7 cellular contexts compared by ENCODE assay signal in genomic region chr2:65130440-65131175, GRCh38. TPM values are rescaled to one million over a fixed set of nuclear protein-coding genes. Genes with fewer than 3 reads are reported as not detected.
A peak's percentile ranks its signal among the peaks of the same experiment; 100 is the strongest.
DNase-seq lines count a peak whose midpoint lies in the region; ATAC-seq and FAIRE-seq lines count a peak whose summit lies in the region.

No MANE protein-coding gene starts in this region.

- H3K27me3 Mint-ChIP-seq in activated naive CD8-positive, alpha-beta T cell treated with anti-CD3 and anti-CD28 coated beads, Interleukin-2, amount 10 ng/mL, durations not matched to agents 7 days and 5 days, result peaks cover 2% of the 10 kb centered on the region
- H3K27me3 Mint-ChIP-seq in stimulated activated naive B cell treated with anti-CD40 and anti-IgM and Interleukin-4, amounts not matched to agents 10 μg/mL and 1 μg/mL and 100 μg/mL, for 72 hours, result no peaks in the 10 kb centered on the region

- H3K4me3 Mint-ChIP-seq in activated naive CD8-positive, alpha-beta T cell treated with anti-CD3 and anti-CD28 coated beads, Interleukin-2, amount 10 ng/mL, durations not matched to agents 7 days and 5 days, result peak overlapping the region; percentile 100
- H3K4me3 Mint-ChIP-seq in stimulated activated naive B cell treated with anti-CD40 and anti-IgM and Interleukin-4, amounts not matched to agents 10 μg/mL and 1 μg/mL and 100 μg/mL, for 72 hours, result peak overlapping the region; percentile 93 to 99

- H3K4me3 ChIP-seq in GM23248 (peak overlapping the region; percentile 72), iPS-15b (ENCODE audit: low read depth, low read length) (peak overlapping the region; percentile 91)

- H3K9ac ChIP-seq in GM23248 (peak overlapping the region; percentile 99), iPS-15b (ENCODE audit: low read depth, low read length) (peak overlapping the region; percentile 89)

- H3K27ac Mint-ChIP-seq in activated naive CD8-positive, alpha-beta T cell treated with anti-CD3 and anti-CD28 coated beads, Interleukin-2, amount 10 ng/mL, durations not matched to agents 7 days and 5 days, result peak overlapping the region; percentile 99
- peak overlapping the region; percentile 99 for H3K27ac Mint-ChIP-seq in stimulated activated naive B cell treated with anti-CD40 and anti-IgM and Interleukin-4, amounts not matched to agents 10 μg/mL and 1 μg/mL and 100 μg/mL, for 72 hours

- H2AFZ ChIP-seq in GM23248, result peak overlapping the region; percentile 75

- peaks cover 34% of the 10 kb centered on the region for H3K4me1 ChIP-seq in GM23248 (ENCODE audit: insufficient read depth)
- peaks cover 4% of the 10 kb centered on the region for H3K4me1 ChIP-seq in iPS-15b (ENCODE audit: control insufficient read depth, insufficient read depth, low read length)

- no peaks in the 10 kb centered on the region for H3K9me3 Mint-ChIP-seq in activated naive CD8-positive, alpha-beta T cell treated with anti-CD3 and anti-CD28 coated beads, Interleukin-2, amount 10 ng/mL, durations not matched to agents 7 days and 5 days
- no peaks in the 10 kb centered on the region for H3K9me3 Mint-ChIP-seq in stimulated activated naive B cell treated with anti-CD40 and anti-IgM and Interleukin-4, amounts not matched to agents 10 μg/mL and 1 μg/mL and 100 μg/mL, for 72 hours

- H3K36me3 Mint-ChIP-seq in activated naive CD8-positive, alpha-beta T cell treated with anti-CD3 and anti-CD28 coated beads, Interleukin-2, amount 10 ng/mL, durations not matched to agents 7 days and 5 days, result peaks cover 3% of the 10 kb centered on the region
- H3K36me3 Mint-ChIP-seq in stimulated activated naive B cell treated with anti-CD40 and anti-IgM and Interleukin-4, amounts not matched to agents 10 μg/mL and 1 μg/mL and 100 μg/mL, for 72 hours, result peaks cover 8 to 10% of the 10 kb centered on the region in 2 donors

- peaks cover 52% of the 10 kb centered on the region for H3K79me2 ChIP-seq in GM23248 (ENCODE audit: insufficient read depth)

- in situ Hi-C loops in GM23248 (cut with MboI), result no loop called here

- peaks cover 32% of the 10 kb centered on the region for H3F3A ChIP-seq in GM23248 (ENCODE audit: insufficient read depth)

- no peaks in the 10 kb centered on the region for H3K9me3 ChIP-seq in GM23248 (ENCODE audit: low read depth)
- no peaks in the 10 kb centered on the region for H3K9me3 ChIP-seq in KOPT-K1 (ENCODE audit: insufficient read depth, low read length, poor library complexity, severe bottlenecking)
- H3K9me3 ChIP-seq in iPS-15b (ENCODE audit: control insufficient read depth, insufficient read depth, low read length), result no peaks in the 10 kb centered on the region

- H3K9me2 ChIP-seq in GM23248 (ENCODE audit: insufficient read depth), result no peaks in the 10 kb centered on the region

- peak; percentile 0 for ATAC-seq in activated naive CD8-positive, alpha-beta T cell treated with anti-CD3 and anti-CD28 coated beads, Interleukin-2, amount 10 ng/mL, durations not matched to agents 7 days and 5 days (ENCODE audit: low read depth)
- peak; percentile 33 to 35 for ATAC-seq in stimulated activated naive B cell treated with anti-CD40 and anti-IgM and Interleukin-4, amounts not matched to agents 10 μg/mL and 1 μg/mL and 100 μg/mL, for 72 hours (replicated peaks)

- H3K27ac ChIP-seq in GM23248, result peak overlapping the region; percentile 87
- peak overlapping the region; percentile 79 for H3K27ac ChIP-seq in KOPT-K1 (ENCODE audit: low read depth, low read length, poor library complexity, severe bottlenecking)

- DNase-seq in GM18507 (ENCODE audit: extremely low spot score, insufficient read length, low read depth), result no peak
- DNase-seq in GM23248, result no peak
- no peak for DNase-seq in activated naive CD8-positive, alpha-beta T cell treated with anti-CD3 and anti-CD28 coated beads, Interleukin-2, amount 10 ng/mL, durations not matched to agents 7 days and 5 days
- no peak for DNase-seq in stimulated activated naive B cell treated with anti-CD40 and anti-IgM and Interleukin-4, amounts not matched to agents 10 μg/mL and 1 μg/mL and 100 μg/mL, for 72 hours
- DNase-seq in pons (ENCODE audit: low spot score), result no peak

- H3K36me3 ChIP-seq in GM23248 (ENCODE audit: low read depth) (no peaks in the 10 kb centered on the region), KOPT-K1 (ENCODE audit: insufficient read depth, low read length) (no peaks in the 10 kb centered on the region), iPS-15b (ENCODE audit: control insufficient read depth, insufficient read depth, low read length) (no peaks in the 10 kb centered on the region)

- FAIRE-seq in GM18507 (lab: Jason Lieb, UNC), result peak; percentile 31

- WGBS in GM23248 (ENCODE audit: low coverage in 1 of 2, low lambda C conversion rate in 2 of 2, missing lambda C conversion rate in 2 of 2), 2 experiments, result 7 to 18% methylated on average over 14 to 41 of the region's 42 CpGs

- peaks cover 17% of the 10 kb centered on the region; the same call in 1 of the 2 replicates for H4K20me1 ChIP-seq in GM23248 (ENCODE audit: insufficient read depth)

- H3K4me2 ChIP-seq in GM23248 (ENCODE audit: unreplicated experiment), result peak overlapping the region; percentile 52

- H3K4me1 Mint-ChIP-seq in activated naive CD8-positive, alpha-beta T cell treated with anti-CD3 and anti-CD28 coated beads, Interleukin-2, amount 10 ng/mL, durations not matched to agents 7 days and 5 days, result peaks cover 25% of the 10 kb centered on the region
- peaks cover 15 to 24% of the 10 kb centered on the region in 2 donors for H3K4me1 Mint-ChIP-seq in stimulated activated naive B cell treated with anti-CD40 and anti-IgM and Interleukin-4, amounts not matched to agents 10 μg/mL and 1 μg/mL and 100 μg/mL, for 72 hours

- POLR2A ChIA-PET in activated naive CD8-positive, alpha-beta T cell treated with anti-CD3 and anti-CD28 coated beads, Interleukin-2, amount 10 ng/mL, durations not matched to agents 7 days and 5 days (lab: Charles Lee), result interaction anchor here (0.6 to 3.1 kb wide), 26 partner anchors 8 to 1542 kb away, joined by 3 to 43 read pairs (median 4); partner anchors contain the start of genes ACTR2, CEP68, MDH1 and WDPCP

- no peaks in the 10 kb centered on the region for H3K27me3 ChIP-seq in GM23248 (replicated peaks; ENCODE audit: insufficient read depth)
- no peaks in the 10 kb centered on the region for H3K27me3 ChIP-seq in iPS-15b (ENCODE audit: control insufficient read depth, insufficient read depth, low read length)

RNA-seq across cellular contexts. Expression of gene RAB1A, which starts 0.7 kb away (rescaled TPM):
- 119 and 120 TPM in 2 replicates for total RNA-seq in GM23248 (2014; rRNA removed; shearing (Covaris generic))
- polyA plus RNA-seq in GM23248 (2016; fragmentation: Nextera tagmentation; extraction: Ambion mirVana), result 299 and 303 TPM in 2 replicates
- total RNA-seq in activated naive CD8-positive, alpha-beta T cell treated with anti-CD3 and anti-CD28 coated beads, Interleukin-2, amount 10 ng/mL, durations not matched to agents 7 days and 5 days, result 10 to 100 TPM; 55.5 to 61.9 TPM
